22 cellular contexts compared by ENCODE assay signal in the genomic region with DNA sequence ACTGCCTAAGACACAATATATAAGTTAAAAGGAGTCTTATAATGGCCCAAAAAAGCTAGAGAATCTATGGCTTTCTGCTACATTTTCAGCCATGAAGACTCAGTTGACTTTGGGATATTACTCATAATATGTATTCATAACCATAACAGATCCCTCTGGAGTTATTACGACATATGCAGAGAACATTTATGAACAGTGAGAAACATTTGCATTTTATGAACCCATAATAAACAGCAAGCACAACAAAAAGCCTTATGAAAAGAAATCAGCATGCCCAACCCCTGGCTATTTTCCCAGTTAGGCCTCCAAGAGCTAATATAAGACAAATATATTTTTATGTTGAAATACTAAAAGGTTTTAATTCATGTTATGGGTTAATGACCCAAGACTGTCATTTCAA. TPM values are rescaled to one million over a fixed set of nuclear protein-coding genes. Genes with fewer than 3 reads are reported as not detected.
DNase-seq lines count a peak whose midpoint lies in the region; ATAC-seq and TF ChIP-seq lines count a peak whose summit lies in the region.
"Had no signal": no experiment of that assay in that cellular context is flagged by ENCODE, and none has a peak within 500 bp of the region (broad histone marks: within the 10 kb centered on the region; RNA-seq: fewer than 3 reads in every experiment).

No MANE protein-coding gene starts in this region.

- H3K4me1 Mint-ChIP-seq in naive thymus-derived CD8-positive, alpha-beta T cell: peaks cover 12 to 53% (median 14%) of the 10 kb centered on the region in 4 donors

- no peaks in the 10 kb centered on the region for H3K27me3 Mint-ChIP-seq in naive thymus-derived CD8-positive, alpha-beta T cell
- H3K27me3 Mint-ChIP-seq: effector memory CD8-positive, alpha-beta T cell; type B pancreatic cell had no signal

- ATAC-seq in HG02973 (IDR thresholded peaks at IDR 0.05; ENCODE audit: unreplicated experiment): no peak
- no peak for ATAC-seq in naive thymus-derived CD8-positive, alpha-beta T cell
- ATAC-seq: effector memory CD8-positive, alpha-beta T cell; foreskin keratinocyte; natural killer cell; sciatic nerve; stimulated activated naive CD8-positive, alpha-beta T cell treated with anti-CD3 and anti-CD28 coated beads, Interleukin-15, Interleukin-2, amounts not matched to agents 100 U/mL and 50 U/mL, for 24 hours had no signal

- H3K4me3 ChIP-seq in cardiac fibroblast (replicated peaks in 1 of 2; ENCODE audit: low read depth in 2 of 2, low read length in 2 of 2) (no peak overlapping the region), SJCRH30 (no peak overlapping the region)

- no peaks in the 10 kb centered on the region for H3K27me3 ChIP-seq in SJCRH30
- H3K27me3 ChIP-seq: foreskin keratinocyte had no signal

- peaks cover 14 to 75% (median 25%) of the 10 kb centered on the region in 3 donors for H3K36me3 Mint-ChIP-seq in naive thymus-derived CD8-positive, alpha-beta T cell

- no peak for TF ChIP-seq CTCF in cardiac fibroblast (IDR thresholded peaks at IDR 0.05; ENCODE audit: low read depth, low read length)

- H3K9me3 Mint-ChIP-seq in naive thymus-derived CD8-positive, alpha-beta T cell: no peaks in the 10 kb centered on the region
- H3K9me3 Mint-ChIP-seq: effector memory CD8-positive, alpha-beta T cell; natural killer cell; T-helper 1 cell treated with Interleukin-12 subunit alpha and Interleukin-12 subunit beta and Interleukin-4 antibody, amounts not matched to agents 30 μg/mL and 1 μg/mL, for 36 hours; type B pancreatic cell had no signal

- H3K36me3 ChIP-seq in SJCRH30: peaks cover 42% of the 10 kb centered on the region

- no peak overlapping the region for H3K4me3 Mint-ChIP-seq in naive thymus-derived CD8-positive, alpha-beta T cell
- H3K4me3 Mint-ChIP-seq: effector memory CD8-positive, alpha-beta T cell; natural killer cell; T-helper 1 cell treated with Interleukin-12 subunit alpha and Interleukin-12 subunit beta and Interleukin-4 antibody, amounts not matched to agents 30 μg/mL and 1 μg/mL, for 36 hours; type B pancreatic cell had no signal

- H3K27ac Mint-ChIP-seq in naive thymus-derived CD8-positive, alpha-beta T cell: no peak overlapping the region
- H3K27ac Mint-ChIP-seq: effector memory CD8-positive, alpha-beta T cell; natural killer cell; T-helper 1 cell treated with Interleukin-12 subunit alpha and Interleukin-12 subunit beta and Interleukin-4 antibody, amounts not matched to agents 30 μg/mL and 1 μg/mL, for 36 hours; type B pancreatic cell had no signal

- H3K4me1 ChIP-seq in SJCRH30: no peaks in the 10 kb centered on the region
- H3K4me1 ChIP-seq: foreskin keratinocyte, parathyroid adenoma had no signal

- peak; percentile 10 for DNase-seq in ELR (ENCODE audit: low read depth)
- DNase-seq in NCI-H1105 (lab: John Stamatoyannopoulos, UW): peak; percentile 3
- DNase-seq in cardiac fibroblast (ENCODE audit: low read depth in 2 of 2): peak; percentile 59 to 84
- peak; percentile 79 for DNase-seq in iris pigment epithelial cell (ENCODE audit: low read depth)
- DNase-seq in SJCRH30: no peak
- no peak for DNase-seq in SW480 (ENCODE audit: low spot score)
- DNase-seq in naive thymus-derived CD8-positive, alpha-beta T cell: no peak
- DNase-seq: activated gamma-delta T cell treated with Interleukin-2 at 50 U/mL for 16 hours; activated T-cell treated with anti-CD3 and anti-CD28 coated beads for 4 hours; AML-193; effector memory CD8-positive, alpha-beta T cell; foreskin keratinocyte; natural killer cell; NCI-H1694 treated with DMSO at 0.1 percent for 48 hours; NCI-H345; SHP77; stimulated activated naive CD8-positive, alpha-beta T cell treated with anti-CD3 and anti-CD28 coated beads, Interleukin-15, Interleukin-2, amounts not matched to agents 100 U/mL and 50 U/mL, for 24 hours had no signal

- no peaks in the 10 kb centered on the region for H3K9me3 ChIP-seq in SJCRH30 (replicated peaks)

- no peak overlapping the region for H3K27ac ChIP-seq in SJCRH30
- H3K27ac ChIP-seq: foreskin keratinocyte, parathyroid adenoma had no signal

- POLR2A ChIA-PET in naive thymus-derived CD8-positive, alpha-beta T cell (lab: Charles Lee): interaction anchor here (0.5 to 0.6 kb wide), 2 partner anchors 46 to 67 kb away, joined by 3 to 4 read pairs; no protein-coding TSS in a partner anchor

RNA-seq across cellular contexts. Expression of a gene that starts 52.4 kb away (rescaled TPM):
- 24.1 and 25.7 TPM in 2 replicates for total RNA-seq in SJCRH30 (2014; rRNA removed; shearing (Covaris generic))
- 10 to 100 TPM; 29.9 to 30.2 TPM for total RNA-seq in naive thymus-derived CD8-positive, alpha-beta T cell
- 10 to 100 TPM; 19.9 to 23.1 (median 21.7) TPM for polyA plus RNA-seq in naive thymus-derived CD8-positive, alpha-beta T cell

Comparison
In these comparisons a context has a peak if more than half of its experiments do, and no peak if none do; other contexts are left out.
1. DNase-seq: peak in ELR (single experiment), NCI-H1105 (single experiment), cardiac fibroblast (2 of 2) and iris pigment epithelial cell (single experiment); none in SJCRH30 (0 of 2), SW480 (single experiment) and naive thymus-derived CD8-positive, alpha-beta T cell (0 of 10).